In the genomic region with DNA sequence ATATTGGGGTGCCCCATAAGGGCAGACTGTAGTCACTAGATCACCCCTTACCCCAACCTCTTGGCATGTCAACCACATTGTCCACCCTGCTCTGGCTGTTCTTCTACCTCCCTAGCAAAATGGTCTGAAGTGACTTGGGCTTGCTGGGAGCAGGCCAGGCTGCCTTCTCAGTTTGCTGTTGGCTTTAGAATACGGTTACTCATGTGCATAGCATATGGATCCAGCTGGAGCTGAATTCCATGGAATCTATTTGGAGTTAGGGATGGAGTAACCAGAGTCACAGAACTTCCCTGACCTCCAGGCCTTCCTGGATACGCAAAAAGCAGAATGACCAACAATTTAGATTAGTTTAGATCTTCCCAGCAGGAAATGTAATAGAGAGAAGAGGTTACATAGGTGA, we compare ENCODE assay signal across 19 cellular contexts. TPM values are rescaled to one million over a fixed set of nuclear protein-coding genes. Genes with fewer than 3 reads are reported as not detected.
"Had no signal": no experiment of that assay in that cellular context is flagged by ENCODE, and none has a peak within 500 bp of the region (broad histone marks: within the 10 kb centered on the region; RNA-seq: fewer than 3 reads in every experiment).

No MANE protein-coding gene starts in this region.

- H3K36me3 ChIP-seq: gastroesophageal sphincter, prostate gland, spleen had no signal

- H3K4me1 ChIP-seq: prostate gland had no signal

- H3K4me3 ChIP-seq: body of pancreas, coronary artery, gastroesophageal sphincter, prostate gland, spleen, testis had no signal

- DNase-seq: activated CD4-positive, alpha-beta T cell treated with anti-CD3 and anti-CD28 coated beads, Interleukin-2, amount 10 ng/mL, durations not matched to agents 24 days and 14 days; activated CD8-positive, alpha-beta memory T cell treated with anti-CD3 and anti-CD28 coated beads, Interleukin-2, amount 50 U/mL, for 4 hours; activated CD8-positive, alpha-beta T cell treated with anti-CD3 and anti-CD28 coated beads, Interleukin-2, amount 10 ng/mL, durations not matched to agents 7 days and 5 days; activated gamma-delta T cell treated with Interleukin-2 at 50 U/mL for 16 hours; amygdala; body of pancreas; islet precursor cell; nucleus accumbens; spleen; stimulated activated naive CD8-positive, alpha-beta T cell treated with anti-CD3 and anti-CD28 coated beads, Interleukin-15, amount 100 ng/mL, for 72 hours; T-helper 2 cell; testis had no signal

- H3K27ac ChIP-seq: body of pancreas, coronary artery, prostate gland, spleen, testis had no signal

- H3K9me3 ChIP-seq: body of pancreas, gastroesophageal sphincter, prostate gland, spleen, testis had no signal

- ATAC-seq: activated CD8-positive, alpha-beta T cell treated with anti-CD3 and anti-CD28 coated beads, Interleukin-2, amount 10 ng/mL, durations not matched to agents 7 days and 5 days; body of pancreas; esophagus mucosa; gastroesophageal sphincter; natural killer cell treated with Interleukin-12 subunit alpha and Interleukin-12 subunit beta and Interleukin-15 and Interleukin-18, amount 100 ng/mL, for 72 hours; sciatic nerve; stimulated activated naive CD8-positive, alpha-beta T cell treated with anti-CD3 and anti-CD28 coated beads, Interleukin-15, amount 100 ng/mL, for 72 hours; WTC11 had no signal

- H3K27me3 ChIP-seq: body of pancreas, gastroesophageal sphincter, testis had no signal

RNA-seq across cellular contexts. Expression of a gene that starts 25.9 kb away (rescaled TPM):
- total RNA-seq: activated CD4-positive, alpha-beta T cell treated with anti-CD3 and anti-CD28 coated beads, Interleukin-2, amount 10 ng/mL, durations not matched to agents 24 days and 14 days; activated CD8-positive, alpha-beta T cell treated with anti-CD3 and anti-CD28 coated beads, Interleukin-2, amount 10 ng/mL, durations not matched to agents 7 days and 5 days; natural killer cell treated with Interleukin-12 subunit alpha and Interleukin-12 subunit beta and Interleukin-15 and Interleukin-18, amount 100 ng/mL, for 72 hours had no signal
